14 cellular contexts compared by ENCODE assay signal in genomic region chr16:3060339-3061127, GRCh38. TPM values are rescaled to one million over a fixed set of nuclear protein-coding genes. Genes with fewer than 3 reads are reported as not detected.
DNase-seq lines count a peak whose midpoint lies in the region; ATAC-seq and TF ChIP-seq lines count a peak whose summit lies in the region.
"Had no signal": no experiment of that assay in that cellular context is flagged by ENCODE, and none has a peak within 500 bp of the region (broad histone marks: within the 10 kb centered on the region; RNA-seq: fewer than 3 reads in every experiment).

No MANE protein-coding gene starts in this region.

- H3K36me3 ChIP-seq in Loucy (ENCODE audit: insufficient read depth, low read length) (no peaks in the 10 kb centered on the region), endodermal cell (ENCODE audit: control insufficient read depth, insufficient read depth, low read length) (no peaks in the 10 kb centered on the region), trophoblast cell (ENCODE audit: control insufficient read depth in 1 of 2, insufficient read depth in 2 of 2, low read length in 2 of 2) (no peaks in the 10 kb centered on the region)
- H3K36me3 ChIP-seq: suprapubic skin had no signal

- BruUV-seq in Calu3 (replicated peaks; lab: Mats Ljungman, UMichigan), result no TSS peak

- H2AFZ ChIP-seq in Loucy (ENCODE audit: low read length) (no peak overlapping the region), trophoblast cell (ENCODE audit: insufficient read depth, low read length, poor library complexity) (peak overlapping the region; percentile 6)

- TF ChIP-seq CTCF in Calu3 (IDR thresholded peaks at IDR 0.05; ENCODE audit: unreplicated experiment) (no peak), Loucy (conservative IDR thresholded peaks at IDR 0.05; ENCODE audit: low read length) (no peak), endodermal cell (conservative IDR thresholded peaks at IDR 0.05) (no peak)

- peaks cover 16% of the 10 kb centered on the region for H3K4me1 Mint-ChIP-seq in Calu3 (ENCODE audit: low read depth, unreplicated experiment)
- peaks cover 7% of the 10 kb centered on the region for H3K4me1 Mint-ChIP-seq in endodermal cell

- H3F3A ChIP-seq in Loucy (ENCODE audit: low read depth), result no peaks in the 10 kb centered on the region

- intact Hi-C loops in Calu3 (cut with micrococcal nuclease; ENCODE audit: unreplicated experiment), result no loop called here

- no peak overlapping the region for H2BK120ac ChIP-seq in trophoblast cell (ENCODE audit: insufficient read depth, low read length, poor library complexity)

- no peak for DNase-seq in Calu3
- no peak for DNase-seq in endodermal cell
- no peak for DNase-seq in trophoblast cell
- no peak for DNase-seq in mesenteric fat pad (ENCODE audit: low spot score)
- no peak for DNase-seq in NCI-H1930 (lab: John Stamatoyannopoulos, UW)
- DNase-seq: foreskin keratinocyte; kidney glomerular epithelial cell; NCI-H1092 treated with DMSO at 0.1 percent for 48 hours; NCI-H526; stimulated activated CD4-positive, alpha-beta T cell treated with anti-CD3 and anti-CD28 coated beads, Interleukin-4, amount 100 ng/mL, for 4 hours had no signal

- peaks cover 16% of the 10 kb centered on the region for H3K36me3 Mint-ChIP-seq in Calu3 (ENCODE audit: insufficient read depth, unreplicated experiment)
- H3K36me3 Mint-ChIP-seq in endodermal cell (ENCODE audit: low read depth), result peaks cover 1% of the 10 kb centered on the region

- no peak overlapping the region for H3K4me3 ChIP-seq in Loucy (ENCODE audit: low read length, poor library complexity, severe bottlenecking)
- H3K4me3 ChIP-seq in endodermal cell (ENCODE audit: low read length), result no peak overlapping the region
- H3K4me3 ChIP-seq in trophoblast cell (ENCODE audit: low read depth, low read length), result no peak overlapping the region

- peaks cover 10% of the 10 kb centered on the region for H3K79me1 ChIP-seq in trophoblast cell (ENCODE audit: low read length)

- H4K20me1 ChIP-seq in Loucy (ENCODE audit: insufficient read depth, low read length, poor library complexity, severe bottlenecking), result peaks cover 8% of the 10 kb centered on the region

- no peak overlapping the region for H4K91ac ChIP-seq in trophoblast cell (ENCODE audit: low read depth, low read length)

- H3K4me3 Mint-ChIP-seq in Calu3 (ENCODE audit: low read depth, unreplicated experiment) (peak overlapping the region; percentile 96), endodermal cell (peak overlapping the region; percentile 72)

- peaks cover 31% of the 10 kb centered on the region for H3K79me2 ChIP-seq in Loucy (ENCODE audit: insufficient read depth, low read length)
- H3K79me2 ChIP-seq in trophoblast cell (ENCODE audit: control insufficient read depth, insufficient read depth, low read length, poor library complexity), result peaks cover 5% of the 10 kb centered on the region

- no peak overlapping the region for H4K12ac ChIP-seq in trophoblast cell (ENCODE audit: low read depth, low read length)

- no peaks in the 10 kb centered on the region for H3K27me3 Mint-ChIP-seq in Calu3 (ENCODE audit: unreplicated experiment)
- H3K27me3 Mint-ChIP-seq in endodermal cell (ENCODE audit: insufficient read depth), result peaks cover 23% of the 10 kb centered on the region

- H3K4me2 ChIP-seq in Loucy (ENCODE audit: low read depth, low read length, poor library complexity, severe bottlenecking) (peak overlapping the region; percentile 88), trophoblast cell (ENCODE audit: low read length) (no peak overlapping the region)

- H2BK5ac ChIP-seq in trophoblast cell (ENCODE audit: low read depth, low read length, poor library complexity), result no peak overlapping the region

- no peak overlapping the region for H3K27ac ChIP-seq in endodermal cell (ENCODE audit: low read depth, low read length)
- no peak overlapping the region for H3K27ac ChIP-seq in trophoblast cell (ENCODE audit: low read depth, low read length)
- H3K27ac ChIP-seq: foreskin keratinocyte had no signal

- no peak overlapping the region for H3K4ac ChIP-seq in trophoblast cell (ENCODE audit: low read depth, low read length)

- H2BK12ac ChIP-seq in trophoblast cell (ENCODE audit: low read length), result no peak overlapping the region

- no peak for ATAC-seq in GM19351 (IDR thresholded peaks at IDR 0.05; ENCODE audit: unreplicated experiment)
- ATAC-seq: foreskin keratinocyte had no signal

- CTCF ChIA-PET in Calu3 (lab: Charles Lee), result interaction anchor here (0.6 to 2.2 kb wide), 2 partner anchors 46 to 105 kb away, joined by 4 to 6 read pairs; no protein-coding TSS in a partner anchor

- H3K27ac Mint-ChIP-seq in Calu3 (ENCODE audit: unreplicated experiment) (no peak overlapping the region), endodermal cell (no peak overlapping the region)

- H3K27me3 ChIP-seq in Loucy (ENCODE audit: insufficient read depth, low read length, poor library complexity, severe bottlenecking) (no peaks in the 10 kb centered on the region), endodermal cell (ENCODE audit: control insufficient read depth, insufficient read depth, low read length, poor library complexity, severe bottlenecking) (peaks cover 4% of the 10 kb centered on the region), trophoblast cell (ENCODE audit: insufficient read depth, low read length) (no peaks in the 10 kb centered on the region)
- H3K27me3 ChIP-seq: foreskin keratinocyte, suprapubic skin had no signal

- no peak overlapping the region for H4K8ac ChIP-seq in trophoblast cell (ENCODE audit: low read depth, low read length)

- no peaks in the 10 kb centered on the region for H3K9me2 ChIP-seq in Loucy (replicated peaks; ENCODE audit: low read depth, low read length)

- H3K9ac ChIP-seq in Loucy (ENCODE audit: low read depth, low read length, poor library complexity, severe bottlenecking), result peak overlapping the region; percentile 88
- no peak overlapping the region for H3K9ac ChIP-seq in endodermal cell (ENCODE audit: extremely low read depth, low read length, poor library complexity, severe bottlenecking)
- H3K9ac ChIP-seq in trophoblast cell (ENCODE audit: low read length), result no peak overlapping the region

- H3K4me1 ChIP-seq in Loucy (ENCODE audit: insufficient read depth, low read length, poor library complexity, severe bottlenecking) (peaks cover 17% of the 10 kb centered on the region), endodermal cell (ENCODE audit: control insufficient read depth, insufficient read depth, low read length) (no peaks in the 10 kb centered on the region), trophoblast cell (ENCODE audit: control insufficient read depth in 1 of 2, insufficient read depth in 2 of 2, low read length in 2 of 2) (peaks cover 16 to 19% of the 10 kb centered on the region in 2 experiments)
- H3K4me1 ChIP-seq: foreskin keratinocyte had no signal

- H3K9me3 Mint-ChIP-seq in Calu3 (ENCODE audit: low read depth, unreplicated experiment), result peaks cover 2% of the 10 kb centered on the region
- no peaks in the 10 kb centered on the region for H3K9me3 Mint-ChIP-seq in endodermal cell

- no peak overlapping the region for H3K18ac ChIP-seq in trophoblast cell (ENCODE audit: low read length)

- WGBS in endodermal cell (ENCODE audit: insufficient coverage in 1 of 2, insufficient read length in 1 of 2), 2 experiments, result 86 to 91% methylated on average over 8 to 13 of the region's 14 CpGs
- WGBS in trophoblast cell (ENCODE audit: extremely low coverage, insufficient coverage, insufficient read length), result no CpG with 5 or more reads among the region's 14 CpGs

- H3K14ac ChIP-seq in trophoblast cell (ENCODE audit: low read length), result no peak overlapping the region

- H3K23ac ChIP-seq in trophoblast cell (ENCODE audit: low read length), result no peak overlapping the region

- H2AK5ac ChIP-seq in trophoblast cell (ENCODE audit: low read length), result peak overlapping the region; percentile 3

- H3K9me3 ChIP-seq in Loucy (ENCODE audit: insufficient read depth, low read depth, low read length) (no peaks in the 10 kb centered on the region), endodermal cell (ENCODE audit: control insufficient read depth, low read length) (no peaks in the 10 kb centered on the region), trophoblast cell (ENCODE audit: insufficient read depth, low read depth, low read length) (no peaks in the 10 kb centered on the region)
- H3K9me3 ChIP-seq: suprapubic skin had no signal

RNA-seq across cellular contexts. Expression of gene IL32, which starts 4.9 kb away (rescaled TPM):
- total RNA-seq in Calu3 (2022) (81.8 and 89.0 TPM in 2 replicates), endodermal cell (1 to 10 TPM; 2.0 to 4.0 TPM), mesenteric fat pad (36.0 TPM)
- 1.6 TPM for polyA plus RNA-seq in endodermal cell (2013, experiment 1 of 2)
- 1.7 TPM for polyA plus RNA-seq in endodermal cell (2013, experiment 2 of 2)
- 25.1 and 25.7 TPM in 2 replicates for polyA plus RNA-seq in trophoblast cell (2013)

RNA-seq across cellular contexts. Expression of gene MMP25, which starts 14.2 kb away (rescaled TPM):
- total RNA-seq in Calu3 (2022), result 0.27 and 0.31 TPM in 2 replicates
- 1 to 10 TPM; 4.5 to 6.1 TPM for total RNA-seq in endodermal cell
- polyA plus RNA-seq in endodermal cell (2013, experiment 1 of 2), result 1.5 TPM
- polyA plus RNA-seq in endodermal cell (2013, experiment 2 of 2), result 0.75 TPM
- polyA plus RNA-seq in trophoblast cell (2013), result 0.14 and 0.17 TPM in 2 replicates
- total RNA-seq in mesenteric fat pad, result 21.6 TPM

RNA-seq across cellular contexts. Expression of gene BICDL2, which starts 23.8 kb away (rescaled TPM):
- total RNA-seq in Calu3 (2022) (59.4 and 70.9 TPM in 2 replicates), endodermal cell (1 to 10 TPM; 4.7 to 8.2 TPM), mesenteric fat pad (not detected)
- polyA plus RNA-seq in endodermal cell (2013, experiment 1 of 2), result 0.64 TPM
- polyA plus RNA-seq in endodermal cell (2013, experiment 2 of 2), result 0.17 TPM
- 2.0 TPM in 2 replicates for polyA plus RNA-seq in trophoblast cell (2013)
- total RNA-seq: dermis microvascular lymphatic vessel endothelial cell had no signal

RNA-seq across cellular contexts. Expression of gene THOC6, which starts 36.7 kb away (rescaled TPM):
- total RNA-seq in Calu3 (2022) (50.8 and 54.4 TPM in 2 replicates), endodermal cell (10 to 100 TPM; 45.8 to 52.4 TPM), mesenteric fat pad (20.6 TPM)
- polyA plus RNA-seq in endodermal cell (2013, experiment 1 of 2), result 34.6 TPM
- polyA plus RNA-seq in endodermal cell (2013, experiment 2 of 2), result 34.8 TPM
- 26.2 and 26.7 TPM in 2 replicates for polyA plus RNA-seq in trophoblast cell (2013)

RNA-seq across cellular contexts. Expression of gene HCFC1R1, which starts 36.8 kb away (rescaled TPM):
- total RNA-seq in Calu3 (2022) (61.1 and 75.4 TPM in 2 replicates), endodermal cell (10 to 100 TPM; 49.8 to 59.1 TPM), mesenteric fat pad (26.5 TPM)
- polyA plus RNA-seq in endodermal cell (2013, experiment 1 of 2), result 68.3 TPM
- 61.5 TPM for polyA plus RNA-seq in endodermal cell (2013, experiment 2 of 2)
- 124 TPM in 2 replicates for polyA plus RNA-seq in trophoblast cell (2013)
